12 cellular contexts compared by ENCODE assay signal in genomic region chr3:48502121-48502520, GRCh38. TPM values are rescaled to one million over a fixed set of nuclear protein-coding genes. Genes with fewer than 3 reads are reported as not detected.
A peak's percentile ranks its signal among the peaks of the same experiment; 100 is the strongest.
DNase-seq lines count a peak whose midpoint lies in the region; ATAC-seq and TF ChIP-seq lines count a peak whose summit lies in the region.
"Had no signal": no experiment of that assay in that cellular context is flagged by ENCODE, and none has a peak within 500 bp of the region (broad histone marks: within the 10 kb centered on the region; RNA-seq: fewer than 3 reads in every experiment).

No MANE protein-coding gene starts in this region.

- H3K4me3 Mint-ChIP-seq in activated T-cell treated with anti-CD3 and anti-CD28 coated beads, Interleukin-2, amount 50 U/mL, for 24 hours: peak overlapping the region; percentile 78
- peak overlapping the region; percentile 76 for H3K4me3 Mint-ChIP-seq in activated T-helper 2 cell treated with anti-CD3 and anti-CD28 coated beads, Interferon-gamma antibody, Interleukin-2, Interleukin-4, amounts not matched to agents 10 μg/mL and 5 μg/mL and 100 μg/mL, durations not matched to agents 14 hours and 24 hours and 36 hours (ENCODE audit: low read depth)
- peak overlapping the region in 6 of 8 donors; percentile 24 to 92 (median 82) for H3K4me3 Mint-ChIP-seq in naive B cell

- H3K4me1 Mint-ChIP-seq in activated T-cell treated with anti-CD3 and anti-CD28 coated beads, Interleukin-2, amount 50 U/mL, for 24 hours (ENCODE audit: low read depth): peaks cover 45% of the 10 kb centered on the region
- peaks cover 31% of the 10 kb centered on the region for H3K4me1 Mint-ChIP-seq in activated T-helper 2 cell treated with anti-CD3 and anti-CD28 coated beads, Interferon-gamma antibody, Interleukin-2, Interleukin-4, amounts not matched to agents 10 μg/mL and 5 μg/mL and 100 μg/mL, durations not matched to agents 14 hours and 24 hours and 36 hours (ENCODE audit: low read depth)
- peaks cover 17 to 55% (median 40%) of the 10 kb centered on the region in 3 donors for H3K4me1 Mint-ChIP-seq in naive B cell

- intact Hi-C loops in activated T-helper 2 cell treated with anti-CD3 and anti-CD28 coated beads, Interferon-gamma antibody, Interleukin-2, Interleukin-4, amounts not matched to agents 10 μg/mL and 5 μg/mL and 100 μg/mL, durations not matched to agents 14 hours and 24 hours and 36 hours (cut with micrococcal nuclease): no loop called here

- H3K36me3 Mint-ChIP-seq in activated T-cell treated with anti-CD3 and anti-CD28 coated beads, Interleukin-2, amount 50 U/mL, for 24 hours (ENCODE audit: low read depth): peaks cover 7% of the 10 kb centered on the region
- peaks cover 24% of the 10 kb centered on the region for H3K36me3 Mint-ChIP-seq in activated T-helper 2 cell treated with anti-CD3 and anti-CD28 coated beads, Interferon-gamma antibody, Interleukin-2, Interleukin-4, amounts not matched to agents 10 μg/mL and 5 μg/mL and 100 μg/mL, durations not matched to agents 14 hours and 24 hours and 36 hours (ENCODE audit: low read depth)
- H3K36me3 Mint-ChIP-seq in naive B cell: no peaks in the 10 kb centered on the region

- H3K4me3 ChIP-seq in thoracic aorta: no peak overlapping the region

- H3K27me3 ChIP-seq in thoracic aorta (replicated peaks; ENCODE audit: insufficient read depth): no peaks in the 10 kb centered on the region

- no peaks in the 10 kb centered on the region for H3K27me3 Mint-ChIP-seq in activated T-cell treated with anti-CD3 and anti-CD28 coated beads, Interleukin-2, amount 50 U/mL, for 24 hours
- H3K27me3 Mint-ChIP-seq in activated T-helper 2 cell treated with anti-CD3 and anti-CD28 coated beads, Interferon-gamma antibody, Interleukin-2, Interleukin-4, amounts not matched to agents 10 μg/mL and 5 μg/mL and 100 μg/mL, durations not matched to agents 14 hours and 24 hours and 36 hours (ENCODE audit: low read depth): no peaks in the 10 kb centered on the region
- no peaks in the 10 kb centered on the region for H3K27me3 Mint-ChIP-seq in naive B cell

- peak overlapping the region; percentile 91 to 98 for H3K27ac ChIP-seq in thoracic aorta

- H3K36me3 ChIP-seq in thoracic aorta: no peaks in the 10 kb centered on the region

- H3K9me3 ChIP-seq in thoracic aorta: no peaks in the 10 kb centered on the region

- H3K9me3 Mint-ChIP-seq in activated T-cell treated with anti-CD3 and anti-CD28 coated beads, Interleukin-2, amount 50 U/mL, for 24 hours: no peaks in the 10 kb centered on the region
- no peaks in the 10 kb centered on the region for H3K9me3 Mint-ChIP-seq in activated T-helper 2 cell treated with anti-CD3 and anti-CD28 coated beads, Interferon-gamma antibody, Interleukin-2, Interleukin-4, amounts not matched to agents 10 μg/mL and 5 μg/mL and 100 μg/mL, durations not matched to agents 14 hours and 24 hours and 36 hours
- H3K9me3 Mint-ChIP-seq in naive B cell: peaks cover 0 to 2% (median 0%) of the 10 kb centered on the region in 7 donors

- peak overlapping the region; percentile 60 for H3K27ac Mint-ChIP-seq in activated T-cell treated with anti-CD3 and anti-CD28 coated beads, Interleukin-2, amount 50 U/mL, for 24 hours
- H3K27ac Mint-ChIP-seq in activated T-helper 2 cell treated with anti-CD3 and anti-CD28 coated beads, Interferon-gamma antibody, Interleukin-2, Interleukin-4, amounts not matched to agents 10 μg/mL and 5 μg/mL and 100 μg/mL, durations not matched to agents 14 hours and 24 hours and 36 hours: peak overlapping the region; percentile 11
- H3K27ac Mint-ChIP-seq in naive B cell: peak overlapping the region in 5 of 6 donors; percentile 6 to 74 (median 24)

- DNase-seq in activated T-cell treated with anti-CD3 and anti-CD28 coated beads, Interleukin-2, amount 50 U/mL, for 24 hours: no peak
- no peak for DNase-seq in activated T-cell treated with anti-CD3 and anti-CD28 coated beads, Interleukin-2, amount 50 U/mL, for 48 hours
- no peak for DNase-seq in activated T-helper 2 cell treated with anti-CD3 and anti-CD28 coated beads, Interferon-gamma antibody, Interleukin-2, Interleukin-4, amounts not matched to agents 10 μg/mL and 5 μg/mL and 100 μg/mL, durations not matched to agents 14 hours and 24 hours and 36 hours (ENCODE audit: low spot score)
- no peak for DNase-seq in naive B cell
- DNase-seq in thoracic aorta (ENCODE audit: low spot score): no peak
- DNase-seq in NCI-H1417 (lab: John Stamatoyannopoulos, UW): no peak
- no peak for DNase-seq in T1000 (lab: John Stamatoyannopoulos, UW)
- DNase-seq: EL; islet precursor cell; NCI-H2171 treated with DMSO at 0.1 percent for 48 hours; stimulated activated CD4-positive, alpha-beta T cell treated with anti-CD3 and anti-CD28 coated beads, Interleukin-1b, Interleukin-23, amount 100 ng/mL, for 48 hours had no signal

- ATAC-seq in naive B cell (ENCODE audit: low read depth in 2 of 2) (no peak), thoracic aorta (ENCODE audit: insufficient number of reproducible peaks, low FRiP score, low read depth) (no peak), GM21825 (IDR thresholded peaks at IDR 0.05; ENCODE audit: unreplicated experiment) (no peak)

- peaks cover 10 to 43% of the 10 kb centered on the region in 2 donors for H3K4me1 ChIP-seq in thoracic aorta (ENCODE audit: control insufficient read depth in 1 of 2, low read depth in 2 of 2)

- no peak for TF ChIP-seq CTCF in thoracic aorta (IDR thresholded peaks at IDR 0.05)

RNA-seq across cellular contexts. Expression of gene SHISA5, which starts 1.9 kb away (rescaled TPM):
- 65.6 and 69.5 TPM in 2 replicates for total RNA-seq in activated T-helper 2 cell treated with anti-CD3 and anti-CD28 coated beads, Interferon-gamma antibody, Interleukin-2, Interleukin-4, amounts not matched to agents 10 μg/mL and 5 μg/mL and 100 μg/mL, durations not matched to agents 14 hours and 24 hours and 36 hours
- polyA plus RNA-seq in naive B cell (ENCODE audit: low read depth in 6 of 6): 100 to 1,000 TPM; 393 to 571 (median 442) TPM
- 100 to 1,000 TPM; 151 to 159 TPM for total RNA-seq in thoracic aorta

RNA-seq across cellular contexts. Expression of gene PFKFB4, which starts 54.5 kb away (rescaled TPM):
- 53.0 and 57.0 TPM in 2 replicates for total RNA-seq in activated T-helper 2 cell treated with anti-CD3 and anti-CD28 coated beads, Interferon-gamma antibody, Interleukin-2, Interleukin-4, amounts not matched to agents 10 μg/mL and 5 μg/mL and 100 μg/mL, durations not matched to agents 14 hours and 24 hours and 36 hours
- polyA plus RNA-seq in naive B cell (ENCODE audit: low read depth in 6 of 6): 1 to 10 TPM in 1 of 6 donors, under 1 TPM in 4, not detected in 1; 0.60 to 1.7 (median 0.73) TPM
- 1 to 10 TPM; 3.7 to 8.5 TPM for total RNA-seq in thoracic aorta

RNA-seq across cellular contexts. Expression of gene ATRIP, which starts 55.6 kb away (rescaled TPM):
- 16.9 and 17.5 TPM in 2 replicates for total RNA-seq in activated T-helper 2 cell treated with anti-CD3 and anti-CD28 coated beads, Interferon-gamma antibody, Interleukin-2, Interleukin-4, amounts not matched to agents 10 μg/mL and 5 μg/mL and 100 μg/mL, durations not matched to agents 14 hours and 24 hours and 36 hours
- polyA plus RNA-seq in naive B cell (ENCODE audit: low read depth in 6 of 6): 10 to 100 TPM in 1 of 6 donors, 1 to 10 TPM in 5; 7.4 to 11.9 (median 7.7) TPM
- total RNA-seq in thoracic aorta: 1 to 10 TPM; 4.0 to 8.3 TPM
